Comparison of ENCODE assay signal across 8 cellular contexts in the genomic region with DNA sequence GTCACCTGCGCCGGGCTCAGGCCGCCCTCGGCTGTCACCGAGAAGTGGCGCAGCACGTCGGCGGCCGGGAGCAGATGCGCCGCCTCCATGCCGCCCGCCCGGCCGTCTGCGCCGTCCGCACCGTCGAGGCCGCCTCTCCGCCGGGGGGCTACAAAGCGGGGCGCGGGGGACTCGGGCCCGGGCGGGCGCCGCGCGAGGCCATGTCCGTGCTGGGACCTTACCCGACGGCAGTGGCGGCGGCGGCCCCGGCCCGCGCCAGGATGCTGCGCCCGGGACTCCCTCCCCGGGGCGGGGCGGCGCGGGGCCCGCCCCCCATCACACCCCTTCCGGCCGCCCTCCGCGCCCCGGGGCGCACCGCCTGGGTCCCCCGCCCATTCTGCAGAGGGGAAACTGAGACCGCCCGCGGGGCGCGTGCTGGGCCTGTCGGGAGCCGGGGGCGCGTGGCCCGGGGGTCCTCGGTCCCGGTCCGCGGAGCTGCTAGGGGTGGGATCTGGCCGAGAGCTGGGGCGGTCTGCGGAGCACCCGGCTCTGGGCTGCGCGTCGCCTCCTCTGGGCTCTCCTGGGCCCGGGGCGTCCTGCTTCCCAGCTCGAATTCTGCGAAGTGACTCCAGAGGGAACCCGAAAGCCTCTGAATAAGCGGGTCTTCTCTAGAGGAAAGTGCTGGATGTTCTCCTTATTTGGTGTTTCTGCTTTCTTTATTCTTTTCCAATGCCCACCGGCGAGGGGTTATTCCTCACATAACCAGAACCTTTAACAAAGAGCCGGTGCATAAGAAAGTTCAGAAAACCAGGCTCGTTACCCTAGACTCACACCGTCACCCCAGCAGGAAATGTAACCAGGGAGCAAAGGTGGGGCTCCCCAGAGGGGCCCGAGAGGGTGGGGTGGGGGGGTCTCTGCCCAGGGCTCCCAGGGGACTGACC. TPM values are rescaled to one million over a fixed set of nuclear protein-coding genes. Genes with fewer than 3 reads are reported as not detected.
DNase-seq lines count a peak whose midpoint lies in the region; ATAC-seq and TF ChIP-seq lines count a peak whose summit lies in the region.

A gene (minus strand): TSS at position 235 of the 920 bp plus-strand sequence. CDS start 146 bp downstream, at position 89.

- POLR2A ChIA-PET in activated CD8-positive, alpha-beta memory T cell treated with anti-CD3 and anti-CD28 coated beads for 36 hours (lab: Charles Lee), result interaction anchor here (1.0 to 1.5 kb wide), 4 partner anchors 48 to 179 kb away, joined by 3 to 12 read pairs (median 6); a partner anchor contains a TSS

- peak within 1 kb of the TSS; percentile 100 for H3K4me2 ChIP-seq in MM.1S (ENCODE audit: low read depth, low read length)

- WGBS in esophagus, 2 donors, result 0 to 1% methylated on average over 45 to 92 of the region's 92 CpGs

- CTCF ChIA-PET in activated CD8-positive, alpha-beta memory T cell treated with anti-CD3 and anti-CD28 coated beads for 36 hours (lab: Charles Lee), result interaction anchor here (0.7 to 4.3 kb wide), 6 partner anchors 12 to 121 kb away, joined by 3 to 16 read pairs (median 3); no protein-coding TSS in a partner anchor

- ATAC-seq in GM21360 (IDR thresholded peaks at IDR 0.05; ENCODE audit: unreplicated experiment) (peak; percentile 47), omental fat pad (ENCODE audit: low FRiP score) (peak; percentile 24), upper lobe of right lung (peak; percentile 65)

- DNase-seq in COLO668 (lab: John Stamatoyannopoulos, UW; ENCODE audit: unreplicated experiment) (peak; percentile 66), MM.1S (peak; percentile 77), omental fat pad (ENCODE audit: low spot score) (no peak), upper lobe of right lung (peak; percentile 76), kidney glomerular epithelial cell (lab: John Stamatoyannopoulos, UW) (no peak)

- H3K79me2 ChIP-seq in MM.1S (ENCODE audit: low read length), result peaks cover 44% of the 10 kb centered on the region

- H3K9me2 ChIP-seq in MM.1S (replicated peaks; ENCODE audit: insufficient read depth, low read length), result no peaks in the 10 kb centered on the region

- H4K20me1 ChIP-seq in MM.1S (ENCODE audit: insufficient read depth, low read length), result no peaks in the 10 kb centered on the region

- H3F3A ChIP-seq in MM.1S (ENCODE audit: insufficient read depth, low read length), result peaks cover 32% of the 10 kb centered on the region

- H3K4me3 ChIP-seq in MM.1S (ENCODE audit: low read length), result peak within 1 kb of the TSS; percentile 76
- peak within 1 kb of the TSS; percentile 39 to 56 for H3K4me3 ChIP-seq in esophagus (ENCODE audit: low read depth in 1 of 2, low read length in 2 of 2)
- H3K4me3 ChIP-seq in upper lobe of right lung, result peak within 1 kb of the TSS; percentile 63

- H3K4me1 ChIP-seq in MM.1S (ENCODE audit: low read length), result peaks cover 36% of the 10 kb centered on the region
- H3K4me1 ChIP-seq in esophagus (ENCODE audit: control insufficient read depth in 2 of 2, insufficient read depth in 2 of 2, low read length in 1 of 2), result peaks cover 9 to 10% of the 10 kb centered on the region in 2 donors
- peaks cover 41% of the 10 kb centered on the region for H3K4me1 ChIP-seq in upper lobe of right lung

- TF ChIP-seq CTCF in MM.1S (IDR thresholded peaks at IDR 0.05; ENCODE audit: low read length) (no peak), omental fat pad (IDR thresholded peaks at IDR 0.05) (no peak), upper lobe of right lung (IDR thresholded peaks at IDR 0.05) (no peak)

- no peaks in the 10 kb centered on the region for H3K36me3 ChIP-seq in MM.1S (replicated peaks; ENCODE audit: insufficient read depth, low read length)
- H3K36me3 ChIP-seq in esophagus (ENCODE audit: control insufficient read depth in 2 of 2, insufficient read depth in 2 of 2, low read length in 1 of 2), result no peaks in the 10 kb centered on the region
- H3K36me3 ChIP-seq in upper lobe of right lung, result no peaks in the 10 kb centered on the region

- peak within 1 kb of the TSS; percentile 97 for H2AFZ ChIP-seq in MM.1S (ENCODE audit: low read length)

- H3K27ac ChIP-seq in MM.1S (ENCODE audit: low read length) (peak within 1 kb of the TSS; percentile 92), esophagus (ENCODE audit: low read depth in 2 of 2, low read length in 1 of 2) (peak within 1 kb of the TSS; percentile 58 to 61), upper lobe of right lung (peak within 1 kb of the TSS; percentile 74)

- H3K9ac ChIP-seq in MM.1S (ENCODE audit: low read length), result peak within 1 kb of the TSS; percentile 87

- H3K9me3 ChIP-seq in MM.1S (replicated peaks; ENCODE audit: insufficient read depth, low read length) (no peaks in the 10 kb centered on the region), esophagus (ENCODE audit: control insufficient read depth in 2 of 2, insufficient read depth in 1 of 2, low read depth in 1 of 2, low read length in 1 of 2) (peaks cover 0 to 2% of the 10 kb centered on the region in 2 donors), upper lobe of right lung (no peaks in the 10 kb centered on the region)

- intact Hi-C loops in upper lobe of right lung (cut with DNase I), result no loop called here

- H3K27me3 ChIP-seq in MM.1S (replicated peaks; ENCODE audit: insufficient read depth, low read length) (no peaks in the 10 kb centered on the region), esophagus (ENCODE audit: control insufficient read depth in 1 of 2, insufficient read depth in 2 of 2, low read length in 2 of 2) (no peaks in the 10 kb centered on the region), upper lobe of right lung (peaks cover 8% of the 10 kb centered on the region)

RNA-seq across cellular contexts. Expression of the gene that starts here (rescaled TPM):
- total RNA-seq in activated CD8-positive, alpha-beta memory T cell treated with anti-CD3 and anti-CD28 coated beads for 36 hours, result 100 to 1,000 TPM; 112 to 116 TPM
- polyA plus RNA-seq in esophagus, result 1 to 10 TPM; 5.8 to 7.8 TPM
- total RNA-seq in omental fat pad (10 to 100 TPM in 1 of 4 donors, 1 to 10 TPM in 3; 2.9 to 12.3 (median 5.5) TPM), upper lobe of right lung (44.4 TPM)

Comparison
In these comparisons a context has a peak if more than half of its experiments do, and no peak if none do; other contexts are left out.
1. DNase-seq: peak in COLO668 (single experiment), MM.1S (single experiment) and upper lobe of right lung (single experiment); none in omental fat pad (single experiment) and kidney glomerular epithelial cell (single experiment).
2. Peak in every context shown above with its lines, with median percentiles within 50 percentile points of each other: ATAC-seq, H3K27ac ChIP-seq and H3K4me3 ChIP-seq.